In the genomic region with DNA sequence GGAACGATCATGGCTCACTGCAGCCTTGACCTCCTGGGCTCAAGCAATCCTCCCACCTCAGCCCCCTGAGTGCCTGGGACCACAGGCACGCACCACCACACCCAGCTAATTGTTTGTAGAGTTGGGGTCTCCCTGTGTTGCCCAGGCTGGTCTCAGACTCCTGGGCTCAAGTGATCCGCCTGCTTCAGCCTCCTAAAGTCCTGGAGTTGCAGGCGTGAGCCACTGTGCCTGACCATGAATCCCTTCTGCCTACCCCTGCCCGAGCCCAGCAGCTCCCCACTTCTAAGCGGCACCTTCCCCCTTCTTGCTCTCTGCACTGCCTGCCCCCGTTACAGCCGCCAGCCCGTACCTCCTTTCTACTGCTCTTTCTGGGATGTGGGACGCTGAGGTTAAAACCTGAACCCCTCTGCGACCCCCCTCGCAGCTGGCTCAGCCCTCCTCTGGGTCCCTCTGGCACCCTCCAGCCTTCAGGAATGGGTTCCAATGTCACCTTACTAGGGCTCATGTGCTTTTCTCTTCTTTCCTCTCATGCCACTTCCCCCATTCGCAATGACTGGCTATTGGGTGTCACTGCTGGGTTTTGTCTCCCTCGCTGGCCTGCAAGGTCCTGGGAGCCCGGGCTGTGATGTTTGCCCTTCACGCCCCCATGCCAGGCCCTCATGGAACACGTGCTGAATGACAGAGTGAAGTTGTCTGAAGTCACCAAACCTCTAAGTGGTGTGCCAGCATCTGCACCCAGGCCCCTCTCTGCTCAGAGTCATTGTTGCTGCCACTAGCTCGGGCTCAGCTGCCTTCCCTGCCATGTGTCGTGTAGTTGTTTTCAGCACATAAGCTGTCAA, we compare ENCODE assay signal across 23 cellular contexts.
"Had no signal": no experiment of that assay in that cellular context is flagged by ENCODE, and none has a peak within 500 bp of the region (broad histone marks: within the 10 kb centered on the region; RNA-seq: fewer than 3 reads in every experiment).

No MANE protein-coding gene starts in this region.

- H3K4me3 Mint-ChIP-seq: activated B cell treated with CpG ODN at 0.5 μM for 24 hours; activated CD4-positive, alpha-beta T cell treated with anti-CD3 and anti-CD28 coated beads for 36 hours; activated naive CD4-positive, alpha-beta T cell treated with anti-CD3 and anti-CD28 coated beads for 36 hours; activated T-cell treated with anti-CD3 and anti-CD28 coated beads, Interleukin-2, amount 50 U/mL, for 24 hours; activated T-helper 17 cell treated with anti-CD3 and anti-CD28 coated beads, Interleukin-2, amount 50 U/mL, for 72 hours; mesothelial cell of epicardium; nephron; T-helper 1 cell treated with Interleukin-12 subunit alpha and Interleukin-12 subunit beta and Interleukin-4 antibody, amounts not matched to agents 30 μg/mL and 1 μg/mL, for 36 hours had no signal

- H3K4me3 ChIP-seq: body of pancreas, cardiac muscle cell, upper lobe of left lung had no signal

- H3K4me1 Mint-ChIP-seq: activated B cell treated with CpG ODN at 0.5 μM for 24 hours; activated CD4-positive, alpha-beta T cell treated with anti-CD3 and anti-CD28 coated beads for 36 hours; activated T-helper 17 cell treated with anti-CD3 and anti-CD28 coated beads, Interleukin-2, amount 50 U/mL, for 72 hours; mesothelial cell of epicardium; nephron had no signal

- H3K9me3 Mint-ChIP-seq: activated B cell treated with CpG ODN at 0.5 μM for 24 hours; activated naive CD4-positive, alpha-beta T cell treated with anti-CD3 and anti-CD28 coated beads for 36 hours; activated T-cell treated with anti-CD3 and anti-CD28 coated beads, Interleukin-2, amount 50 U/mL, for 24 hours; activated T-helper 17 cell treated with anti-CD3 and anti-CD28 coated beads, Interleukin-2, amount 50 U/mL, for 72 hours; mesothelial cell of epicardium; nephron; T-helper 1 cell treated with Interleukin-12 subunit alpha and Interleukin-12 subunit beta and Interleukin-4 antibody, amounts not matched to agents 30 μg/mL and 1 μg/mL, for 36 hours had no signal

- H3K27ac ChIP-seq: body of pancreas, cardiac muscle cell, foreskin keratinocyte, upper lobe of left lung had no signal

- H3K27me3 ChIP-seq: body of pancreas, cardiac muscle cell, upper lobe of left lung had no signal

- H3K27me3 Mint-ChIP-seq: activated T-helper 17 cell treated with anti-CD3 and anti-CD28 coated beads, Interleukin-2, amount 50 U/mL, for 72 hours had no signal

- H3K27ac Mint-ChIP-seq: activated B cell treated with CpG ODN at 0.5 μM for 24 hours; activated CD4-positive, alpha-beta T cell treated with anti-CD3 and anti-CD28 coated beads for 36 hours; activated naive CD4-positive, alpha-beta T cell treated with anti-CD3 and anti-CD28 coated beads for 36 hours; activated T-cell treated with anti-CD3 and anti-CD28 coated beads, Interleukin-2, amount 50 U/mL, for 24 hours; activated T-helper 17 cell treated with anti-CD3 and anti-CD28 coated beads, Interleukin-2, amount 50 U/mL, for 72 hours; mesothelial cell of epicardium; nephron; T-helper 1 cell treated with Interleukin-12 subunit alpha and Interleukin-12 subunit beta and Interleukin-4 antibody, amounts not matched to agents 30 μg/mL and 1 μg/mL, for 36 hours had no signal

- H3K36me3 ChIP-seq: cardiac muscle cell, upper lobe of left lung had no signal

- ATAC-seq: activated CD4-positive, alpha-beta T cell treated with anti-CD3 and anti-CD28 coated beads for 36 hours; activated T-helper 17 cell treated with anti-CD3 and anti-CD28 coated beads, Interleukin-2, amount 50 U/mL, for 72 hours; body of pancreas; foreskin keratinocyte; left lobe of liver; stimulated activated naive CD8-positive, alpha-beta T cell treated with anti-CD3 and anti-CD28 coated beads, Interleukin-15, Interleukin-2, amounts not matched to agents 100 U/mL and 50 U/mL, for 24 hours had no signal

- DNase-seq: activated B cell treated with CpG ODN at 0.5 μM for 24 hours; activated CD4-positive, alpha-beta T cell treated with anti-CD3 and anti-CD28 coated beads for 36 hours; activated CD4-positive, alpha-beta T cell treated with anti-CD3 and anti-CD28 coated beads, Interleukin-2, amount 50 U/mL, for 4 hours; activated CD8-positive, alpha-beta memory T cell treated with anti-CD3 and anti-CD28 coated beads for 24 hours; activated CD8-positive, alpha-beta memory T cell treated with anti-CD3 and anti-CD28 coated beads, Interleukin-2, amount 50 U/mL, for 4 hours; activated naive CD4-positive, alpha-beta T cell treated with anti-CD3 and anti-CD28 coated beads for 36 hours; activated T-cell treated with anti-CD3 and anti-CD28 coated beads, Interleukin-2, amount 50 U/mL, for 24 hours; body of pancreas; dermis blood vessel endothelial cell; effector CD8-positive, alpha-beta T cell; foreskin keratinocyte; mammary epithelial cell; occipital lobe; retina; stimulated activated CD4-positive, alpha-beta T cell treated with anti-CD3 and anti-CD28 coated beads, Interleukin-4, amount 100 ng/mL, for 4 hours; stimulated activated naive CD8-positive, alpha-beta T cell treated with anti-CD3 and anti-CD28 coated beads, Interleukin-15, Interleukin-2, amounts not matched to agents 100 U/mL and 50 U/mL, for 24 hours had no signal

- H3K36me3 Mint-ChIP-seq: mesothelial cell of epicardium had no signal

- H3K4me1 ChIP-seq: body of pancreas, foreskin keratinocyte, upper lobe of left lung had no signal

- H3K9me3 ChIP-seq: body of pancreas, upper lobe of left lung had no signal
